1 cellular context compared by ENCODE assay signal in genomic region chr5:111685969-111686368, GRCh38.
TF ChIP-seq lines count a peak whose summit lies in the region.

No MANE protein-coding gene starts in this region.

TF ChIP-seq in SK-N-SH, 30 proteins besides CTCF, POLR2A, EP300 and RAD21 (continued from another document):
- TF ChIP-seq REST (IDR thresholded peaks at IDR 0.05; ENCODE audit: low read depth, low read length) (no peak), POLR2AphosphoS5 (IDR thresholded peaks at IDR 0.05; ENCODE audit: low read depth, low read length) (no peak), USF1 (IDR thresholded peaks at IDR 0.05; ENCODE audit: borderline replicate concordance, low read depth) (no peak), SMC3 (IDR thresholded peaks at IDR 0.05; ENCODE audit: low read depth, low read length) (no peak), TAF1 (IDR thresholded peaks at IDR 0.05; ENCODE audit: borderline replicate concordance, low read depth, low read length) (no peak), ELF1 (IDR thresholded peaks at IDR 0.05) (no peak), MEF2A (IDR thresholded peaks at IDR 0.05; ENCODE audit: borderline replicate concordance, low read depth) (no peak)
